17 cellular contexts compared by ENCODE assay signal in genomic region chr18:13603304-13604019, GRCh38.
"Had no signal": no experiment of that assay in that cellular context is flagged by ENCODE, and none has a peak within 500 bp of the region (broad histone marks: within the 10 kb centered on the region; RNA-seq: fewer than 3 reads in every experiment).

No MANE protein-coding gene starts in this region.

- H3K27ac ChIP-seq: gastrocnemius medialis, heart right ventricle, parathyroid adenoma, WERI-Rb-1 had no signal

- H3K36me3 ChIP-seq: gastrocnemius medialis, heart right ventricle, WERI-Rb-1 had no signal

- H3K36me3 Mint-ChIP-seq: type B pancreatic cell had no signal

- H3K4me3 ChIP-seq: gastrocnemius medialis, heart right ventricle had no signal

- H3K9me3 Mint-ChIP-seq: type B pancreatic cell had no signal

- ATAC-seq: gastrocnemius medialis had no signal

- H3K27me3 ChIP-seq: gastrocnemius medialis, heart right ventricle had no signal

- H3K9me3 ChIP-seq: gastrocnemius medialis had no signal

- H2AFZ ChIP-seq: parathyroid adenoma had no signal

- DNase-seq: activated CD8-positive, alpha-beta memory T cell treated with anti-CD3 and anti-CD28 coated beads for 24 hours; activated naive CD4-positive, alpha-beta T cell treated with anti-CD3 and anti-CD28 coated beads, Interleukin-2, amount 50 U/mL, for 16 hours; activated T-cell treated with anti-CD3 and anti-CD28 coated beads for 4 hours; dermis blood vessel endothelial cell; gastrocnemius medialis; heart right ventricle; naive B cell; SK-N-SH; stimulated activated CD4-positive, alpha-beta T cell treated with anti-CD3 and anti-CD28 coated beads, Interleukin-15, amount 100 ng/mL, for 24 hours; stimulated activated CD4-positive, alpha-beta T cell treated with anti-CD3 and anti-CD28 coated beads, Interleukin-4, amount 100 ng/mL, for 4 hours; stimulated activated CD8-positive, alpha-beta memory T cell treated with anti-CD3 and anti-CD28 coated beads, Interleukin-4, amount 100 ng/mL, for 48 hours; stimulated activated naive CD4-positive, alpha-beta T cell treated with Interleukin-2 at 50 U/mL for 16 hours; substantia nigra; T-helper 1 cell; WERI-Rb-1 had no signal

- H3K9ac ChIP-seq: parathyroid adenoma, SK-N-SH had no signal

- H3K4me3 Mint-ChIP-seq: naive B cell, type B pancreatic cell had no signal

- H3K4me1 ChIP-seq: heart right ventricle, parathyroid adenoma had no signal

- H3K27me3 Mint-ChIP-seq: naive B cell, type B pancreatic cell had no signal

- H3K79me2 ChIP-seq: parathyroid adenoma had no signal

- H3K27ac Mint-ChIP-seq: type B pancreatic cell had no signal

- H3K4me2 ChIP-seq: SK-N-SH had no signal
